ENCODE assay signal across 1 cellular context in the genomic region with DNA sequence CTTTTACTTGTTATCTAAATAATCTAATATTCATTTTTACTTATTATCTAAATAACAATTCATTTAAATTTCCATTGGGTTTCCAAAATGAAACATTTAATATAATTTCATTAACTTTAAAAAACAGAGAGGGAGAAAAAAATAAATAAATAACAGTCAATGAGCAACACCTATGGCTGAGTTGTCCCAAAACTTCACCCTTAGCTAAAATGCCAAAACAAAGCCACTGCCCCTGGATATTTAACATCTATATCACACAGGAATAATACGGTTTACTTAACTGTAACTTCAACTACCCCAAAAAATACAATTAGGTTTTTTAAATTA.
TF ChIP-seq lines count a peak whose summit lies in the region.

No MANE protein-coding gene starts in this region.

TF ChIP-seq in K562, 482 proteins besides CTCF, POLR2A, EP300 and RAD21 (continued from another document):
- TF ChIP-seq, protein P1, sequence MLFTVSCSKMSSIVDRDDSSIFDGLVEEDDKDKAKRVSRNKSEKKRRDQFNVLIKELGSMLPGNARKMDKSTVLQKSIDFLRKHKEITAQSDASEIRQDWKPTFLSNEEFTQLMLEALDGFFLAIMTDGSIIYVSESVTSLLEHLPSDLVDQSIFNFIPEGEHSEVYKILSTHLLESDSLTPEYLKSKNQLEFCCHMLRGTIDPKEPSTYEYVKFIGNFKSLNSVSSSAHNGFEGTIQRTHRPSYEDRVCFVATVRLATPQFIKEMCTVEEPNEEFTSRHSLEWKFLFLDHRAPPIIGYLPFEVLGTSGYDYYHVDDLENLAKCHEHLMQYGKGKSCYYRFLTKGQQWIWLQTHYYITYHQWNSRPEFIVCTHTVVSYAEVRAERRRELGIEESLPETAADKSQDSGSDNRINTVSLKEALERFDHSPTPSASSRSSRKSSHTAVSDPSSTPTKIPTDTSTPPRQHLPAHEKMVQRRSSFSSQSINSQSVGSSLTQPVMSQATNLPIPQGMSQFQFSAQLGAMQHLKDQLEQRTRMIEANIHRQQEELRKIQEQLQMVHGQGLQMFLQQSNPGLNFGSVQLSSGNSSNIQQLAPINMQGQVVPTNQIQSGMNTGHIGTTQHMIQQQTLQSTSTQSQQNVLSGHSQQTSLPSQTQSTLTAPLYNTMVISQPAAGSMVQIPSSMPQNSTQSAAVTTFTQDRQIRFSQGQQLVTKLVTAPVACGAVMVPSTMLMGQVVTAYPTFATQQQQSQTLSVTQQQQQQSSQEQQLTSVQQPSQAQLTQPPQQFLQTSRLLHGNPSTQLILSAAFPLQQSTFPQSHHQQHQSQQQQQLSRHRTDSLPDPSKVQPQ (CRISPR knock-in tag; IDR thresholded peaks at IDR 0.05; ENCODE audit: borderline replicate concordance) = no peak
- TF ChIP-seq RFX7 (CRISPR knock-in tag; IDR thresholded peaks at IDR 0.05) (no peak), GABPA (tag; conservative IDR thresholded peaks at IDR 0.05; ENCODE audit: low read depth) (0 out of 2 replicates have a peak, but pooled peaks have one; percentile 10), ZNF696 (CRISPR knock-in tag; conservative IDR thresholded peaks at IDR 0.05) (no peak), MEF2A (IDR thresholded peaks at IDR 0.05; ENCODE audit: control insufficient read depth, low read depth, low read length) (no peak), HMGN3 (IDR thresholded peaks at IDR 0.05; ENCODE audit: borderline replicate concordance, extremely low read depth, insufficient read length, low read depth, low read length) (no peak), ZNF75A (CRISPR knock-in tag; IDR thresholded peaks at IDR 0.05) (no peak), ELF4 (CRISPR knock-in tag; IDR thresholded peaks at IDR 0.05) (no peak), ZNF644 (tag; IDR thresholded peaks at IDR 0.05; ENCODE audit: low read depth) (0 out of 2 replicates have a peak, but pooled peaks have one; percentile 60), ZKSCAN8 (CRISPR knock-in tag; IDR thresholded peaks at IDR 0.05) (0 out of 2 replicates have a peak, but pooled peaks have one; percentile 16), TAF1 (IDR thresholded peaks at IDR 0.05; ENCODE audit: control insufficient read depth, extremely low read depth, insufficient read depth, low read length, severe bottlenecking) (no peak), GABPB2 (CRISPR knock-in tag; conservative IDR thresholded peaks at IDR 0.05) (no peak)
- TF ChIP-seq, protein P2, sequence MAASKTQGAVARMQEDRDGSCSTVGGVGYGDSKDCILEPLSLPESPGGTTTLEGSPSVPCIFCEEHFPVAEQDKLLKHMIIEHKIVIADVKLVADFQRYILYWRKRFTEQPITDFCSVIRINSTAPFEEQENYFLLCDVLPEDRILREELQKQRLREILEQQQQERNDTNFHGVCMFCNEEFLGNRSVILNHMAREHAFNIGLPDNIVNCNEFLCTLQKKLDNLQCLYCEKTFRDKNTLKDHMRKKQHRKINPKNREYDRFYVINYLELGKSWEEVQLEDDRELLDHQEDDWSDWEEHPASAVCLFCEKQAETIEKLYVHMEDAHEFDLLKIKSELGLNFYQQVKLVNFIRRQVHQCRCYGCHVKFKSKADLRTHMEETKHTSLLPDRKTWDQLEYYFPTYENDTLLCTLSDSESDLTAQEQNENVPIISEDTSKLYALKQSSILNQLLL (CRISPR knock-in tag; IDR thresholded peaks at IDR 0.05; ENCODE audit: borderline replicate concordance) = no peak
